In the genomic region with DNA sequence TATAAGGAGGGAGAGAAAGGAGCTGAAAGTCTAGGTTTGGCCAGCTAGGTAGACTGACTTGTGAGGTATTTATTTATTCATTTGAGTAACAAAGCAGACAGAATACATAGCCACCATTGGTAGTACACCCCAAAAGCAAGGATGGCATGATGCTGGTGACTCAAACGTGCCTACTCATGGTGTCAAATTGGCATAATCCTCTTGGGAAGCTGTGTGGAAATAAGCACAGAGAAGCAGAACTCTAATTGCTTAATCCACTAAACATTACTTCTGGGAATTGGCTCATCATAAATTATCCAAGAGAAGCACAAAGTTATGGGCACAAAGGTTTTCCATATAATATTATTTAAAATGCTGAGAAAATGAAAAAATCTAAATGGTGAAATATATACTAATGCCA, we compare ENCODE assay signal across 38 cellular contexts. TPM values are rescaled to one million over a fixed set of nuclear protein-coding genes. Genes with fewer than 3 reads are reported as not detected.
"Had no signal": no experiment of that assay in that cellular context is flagged by ENCODE, and none has a peak within 500 bp of the region (broad histone marks: within the 10 kb centered on the region; RNA-seq: fewer than 3 reads in every experiment).

No MANE protein-coding gene starts in this region.

- ATAC-seq: activated CD4-positive, CD25-positive, alpha-beta regulatory T cell treated with anti-CD3 and anti-CD28 coated beads, Interleukin-2, amount 50 U/mL, for 24 hours; activated naive CD8-positive, alpha-beta T cell treated with anti-CD3 and anti-CD28 coated beads, Interleukin-2, amount 50 U/mL, for 24 hours; activated T-cell treated with anti-CD3 and anti-CD28 coated beads, Interleukin-2, amount 50 U/mL, for 4 hours; PC-3; WTC11 had no signal

- H3K4me2 ChIP-seq: SK-N-SH had no signal

- H3K4me3 ChIP-seq: MG63, Peyer's patch, SJSA1 had no signal

- H3K27ac Mint-ChIP-seq: activated CD4-positive, alpha-beta memory T cell treated with anti-CD3 and anti-CD28 coated beads for 36 hours; activated naive CD4-positive, alpha-beta T cell treated with anti-CD3 and anti-CD28 coated beads, Interleukin-2, amount 10 ng/mL, durations not matched to agents 7 days and 5 days; activated naive CD8-positive, alpha-beta T cell; activated naive CD8-positive, alpha-beta T cell treated with anti-CD3 and anti-CD28 coated beads, Interleukin-2, amount 50 U/mL, for 24 hours; activated T-helper 1 cell treated with anti-CD3 and anti-CD28 coated beads, Interleukin-12 subunit alpha, Interleukin-12 subunit beta, Interleukin-2, Interleukin-4 antibody, amounts not matched to agents 30 ng/mL and 10 ng/mL and 1 ng/mL, durations not matched to agents 14 hours and 24 hours and 36 hours; brain; T-helper 1 cell treated with Interleukin-12 subunit alpha and Interleukin-12 subunit beta and Interleukin-4 antibody, amounts not matched to agents 30 μg/mL and 1 μg/mL, for 36 hours; T-helper 2 cell treated with Interferon-gamma antibody and Interleukin-4, amounts not matched to agents 5 μg/mL and 100 μg/mL, for 36 hours; WTC11 had no signal

- FAIRE-seq: bronchial epithelial cell had no signal

- H3K36me3 ChIP-seq: MG63, Peyer's patch, SJSA1 had no signal

- H3K27me3 ChIP-seq: MG63, Peyer's patch had no signal

- H3K9me3 ChIP-seq: MG63, Peyer's patch, SJSA1, SK-N-SH had no signal

- H3K9me3 Mint-ChIP-seq: activated CD4-positive, alpha-beta memory T cell treated with anti-CD3 and anti-CD28 coated beads for 36 hours; activated naive CD4-positive, alpha-beta T cell treated with anti-CD3 and anti-CD28 coated beads, Interleukin-2, amount 10 ng/mL, durations not matched to agents 7 days and 5 days; activated naive CD8-positive, alpha-beta T cell treated with anti-CD3 and anti-CD28 coated beads, Interleukin-2, amount 50 U/mL, for 24 hours; activated T-cell treated with anti-CD3 and anti-CD28 coated beads, Interleukin-2, amount 50 U/mL, for 4 hours; activated T-helper 1 cell treated with anti-CD3 and anti-CD28 coated beads, Interleukin-12 subunit alpha, Interleukin-12 subunit beta, Interleukin-2, Interleukin-4 antibody, amounts not matched to agents 30 ng/mL and 10 ng/mL and 1 ng/mL, durations not matched to agents 14 hours and 24 hours and 36 hours; brain; T-helper 1 cell treated with Interleukin-12 subunit alpha and Interleukin-12 subunit beta and Interleukin-4 antibody, amounts not matched to agents 30 μg/mL and 1 μg/mL, for 36 hours; T-helper 2 cell treated with Interferon-gamma antibody and Interleukin-4, amounts not matched to agents 5 μg/mL and 100 μg/mL, for 36 hours; WTC11 had no signal

- H3K36me3 Mint-ChIP-seq: activated CD4-positive, alpha-beta memory T cell treated with anti-CD3 and anti-CD28 coated beads for 36 hours; activated naive CD4-positive, alpha-beta T cell treated with anti-CD3 and anti-CD28 coated beads, Interleukin-2, amount 10 ng/mL, durations not matched to agents 7 days and 5 days; activated naive CD8-positive, alpha-beta T cell; brain; WTC11 had no signal

- H3K27me3 Mint-ChIP-seq: activated naive CD8-positive, alpha-beta T cell had no signal

- H3K4me1 ChIP-seq: Peyer's patch, SJSA1 had no signal

- H3K27ac ChIP-seq: Peyer's patch, SJSA1 had no signal

- H3K9ac ChIP-seq: SK-N-SH had no signal

- DNase-seq: activated CD4-positive, alpha-beta memory T cell treated with anti-CD3 and anti-CD28 coated beads for 36 hours; activated CD4-positive, alpha-beta T cell treated with anti-CD3 and anti-CD28 coated beads for 4 hours; activated CD4-positive, alpha-beta T cell treated with anti-CD3 and anti-CD28 coated beads, Interleukin-2, amount 50 U/mL, for 1 hour; activated CD8-positive, alpha-beta memory T cell treated with anti-CD3 and anti-CD28 coated beads, Interleukin-2, amount 50 U/mL, for 4 hours; activated gamma-delta T cell treated with Interleukin-2 at 50 U/mL for 16 hours; activated naive CD4-positive, alpha-beta T cell treated with anti-CD3 and anti-CD28 coated beads, Interleukin-2, amount 10 ng/mL, durations not matched to agents 7 days and 5 days; activated naive CD8-positive, alpha-beta T cell treated with anti-CD3 and anti-CD28 coated beads, Interleukin-2, amount 50 U/mL, for 24 hours; activated T-cell treated with anti-CD3 and anti-CD28 coated beads for 4 hours; activated T-cell treated with anti-CD3 and anti-CD28 coated beads, Interleukin-2, amount 50 U/mL, for 4 hours; anterior cingulate cortex; caudate nucleus; MG63; NCI-H1048; NCI-H1105 treated with DMSO at 0.1 percent for 48 hours; NCI-H1436; NCI-H1694; NCI-H1930; NCI-H2081 treated with DMSO at 0.1 percent for 48 hours; NCI-H226; NCI-H446 treated with DMSO at 0.1 percent for 48 hours; NCI-H524; NCI-H69; NK-92 treated with Interleukin-12 subunit alpha and Interleukin-12 subunit beta, amount 100 ng/mL, for 24 hours; PC-3; Peyer's patch; RPMI8226; SHP77 treated with DMSO at 0.1 percent for 48 hours; SK-N-SH had no signal

- H3K4me1 Mint-ChIP-seq: activated naive CD8-positive, alpha-beta T cell treated with anti-CD3 and anti-CD28 coated beads, Interleukin-2, amount 50 U/mL, for 24 hours; brain; WTC11 had no signal

- H3K4me3 Mint-ChIP-seq: activated CD4-positive, alpha-beta memory T cell treated with anti-CD3 and anti-CD28 coated beads for 36 hours; activated naive CD4-positive, alpha-beta T cell treated with anti-CD3 and anti-CD28 coated beads, Interleukin-2, amount 10 ng/mL, durations not matched to agents 7 days and 5 days; activated naive CD8-positive, alpha-beta T cell; activated naive CD8-positive, alpha-beta T cell treated with anti-CD3 and anti-CD28 coated beads, Interleukin-2, amount 50 U/mL, for 24 hours; activated T-cell treated with anti-CD3 and anti-CD28 coated beads, Interleukin-2, amount 50 U/mL, for 4 hours; activated T-helper 1 cell treated with anti-CD3 and anti-CD28 coated beads, Interleukin-12 subunit alpha, Interleukin-12 subunit beta, Interleukin-2, Interleukin-4 antibody, amounts not matched to agents 30 ng/mL and 10 ng/mL and 1 ng/mL, durations not matched to agents 14 hours and 24 hours and 36 hours; brain; T-helper 1 cell treated with Interleukin-12 subunit alpha and Interleukin-12 subunit beta and Interleukin-4 antibody, amounts not matched to agents 30 μg/mL and 1 μg/mL, for 36 hours; T-helper 2 cell treated with Interferon-gamma antibody and Interleukin-4, amounts not matched to agents 5 μg/mL and 100 μg/mL, for 36 hours; WTC11 had no signal

RNA-seq across cellular contexts. Expression of a gene that starts 2.5 kb away (rescaled TPM):
- total RNA-seq: activated CD4-positive, alpha-beta memory T cell treated with anti-CD3 and anti-CD28 coated beads for 36 hours; activated T-cell treated with anti-CD3 and anti-CD28 coated beads, Interleukin-2, amount 50 U/mL, for 4 hours; activated T-helper 1 cell treated with anti-CD3 and anti-CD28 coated beads, Interleukin-12 subunit alpha, Interleukin-12 subunit beta, Interleukin-2, Interleukin-4 antibody, amounts not matched to agents 30 ng/mL and 10 ng/mL and 1 ng/mL, durations not matched to agents 14 hours and 24 hours and 36 hours; bronchial epithelial cell; cerebellum; PC-3; Peyer's patch; SJSA1; WTC11 had no signal
- polyA plus RNA-seq: SK-N-SH had no signal

RNA-seq across cellular contexts. Expression of a gene that starts 32.9 kb away (rescaled TPM):
- total RNA-seq: activated CD4-positive, alpha-beta memory T cell treated with anti-CD3 and anti-CD28 coated beads for 36 hours; activated T-cell treated with anti-CD3 and anti-CD28 coated beads, Interleukin-2, amount 50 U/mL, for 4 hours; activated T-helper 1 cell treated with anti-CD3 and anti-CD28 coated beads, Interleukin-12 subunit alpha, Interleukin-12 subunit beta, Interleukin-2, Interleukin-4 antibody, amounts not matched to agents 30 ng/mL and 10 ng/mL and 1 ng/mL, durations not matched to agents 14 hours and 24 hours and 36 hours; bronchial epithelial cell; cerebellum; PC-3; Peyer's patch; SJSA1; WTC11 had no signal
- polyA plus RNA-seq: SK-N-SH had no signal
